ENCODE assay signal across 8 cellular contexts in genomic region chr2:127525692-127526141, GRCh38. TPM values are rescaled to one million over a fixed set of nuclear protein-coding genes. Genes with fewer than 3 reads are reported as not detected.
A peak's percentile ranks its signal among the peaks of the same experiment; 100 is the strongest.
DNase-seq lines count a peak whose midpoint lies in the region; ATAC-seq, FAIRE-seq and TF ChIP-seq lines count a peak whose summit lies in the region.

No MANE protein-coding gene starts in this region.

- H3K27me3 Mint-ChIP-seq in activated B cell treated with CpG ODN at 0.5 μM for 24 hours, result no peaks in the 10 kb centered on the region

- no peak for ATAC-seq in activated B cell treated with CpG ODN at 0.5 μM for 24 hours (ENCODE audit: low read depth)
- peak; percentile 14 to 41 (median 25) for ATAC-seq in pancreas
- ATAC-seq in omental fat pad (ENCODE audit: low FRiP score), result no peak

- H3K4me3 ChIP-seq in HL-60 (replicated peaks; ENCODE audit: insufficient read depth, low read length) (peak overlapping the region; percentile 91), fibroblast of pulmonary artery (replicated peaks; ENCODE audit: low read depth, low read length) (peak overlapping the region; percentile 82), pancreas (peak overlapping the region; percentile 88 to 99 (median 96))

- 0 to 1% methylated on average over 20 of the region's 20 CpGs for WGBS in pancreas, 2 donors

- POLR2A ChIA-PET in activated B cell treated with CpG ODN at 0.5 μM for 24 hours (lab: Charles Lee), result interaction anchor here (0.9 to 2.3 kb wide), 13 partner anchors 10 to 565 kb away, joined by 3 to 26 read pairs (median 6); partner anchors contain the start of genes ERCC3, MAP3K2, SFT2D3 and UGGT1

- peaks cover 3 to 14% (median 11%) of the 10 kb centered on the region in 3 donors for H3K4me1 ChIP-seq in pancreas

- TF ChIP-seq CTCF in HL-60 (IDR thresholded peaks at IDR 0.05; ENCODE audit: insufficient read depth, low read length) (no peak), activated B cell treated with CpG ODN at 0.5 μM for 24 hours (IDR thresholded peaks at IDR 0.05) (no peak), fibroblast of pulmonary artery (IDR thresholded peaks at IDR 0.05; ENCODE audit: low read length, missing control alignments) (no peak), pancreas (IDR thresholded peaks at IDR 0.05) (no peak), omental fat pad (IDR thresholded peaks at IDR 0.05) (no peak)

- intact Hi-C loops in activated B cell treated with CpG ODN at 0.5 μM for 24 hours (cut with micrococcal nuclease), result loop anchor here (1.0 to 10.0 kb wide), 9 partner anchors 53 to 566 kb away; partner anchors contain the start of genes SAP130, SFT2D3, UGGT1 and WDR33
- intact Hi-C loops in pancreas (cut with DNase I), result no loop called here

- H3K27ac ChIP-seq in HL-60 (replicated peaks) (peak overlapping the region; percentile 97), pancreas (peak overlapping the region; percentile 86 to 96 (median 92))

- no peaks in the 10 kb centered on the region for H3K9me3 Mint-ChIP-seq in activated B cell treated with CpG ODN at 0.5 μM for 24 hours

- CTCF ChIA-PET in activated B cell treated with CpG ODN at 0.5 μM for 24 hours (lab: Charles Lee), result interaction anchor here (0.7 to 1.7 kb wide), 2 partner anchors 65 to 124 kb away, joined by 4 to 8 read pairs; no protein-coding TSS in a partner anchor

- H3K9me3 ChIP-seq in pancreas, result no peaks in the 10 kb centered on the region

- peak; percentile 70 for DNase-seq in EH (ENCODE audit: low read depth)
- DNase-seq in HL-60 (ENCODE audit: low read depth in 1 of 2, low spot score in 1 of 2), result peak in 1 of 2 experiments; percentile 63
- DNase-seq in activated B cell treated with CpG ODN at 0.5 μM for 24 hours, result no peak
- peak; percentile 74 for DNase-seq in fibroblast of pulmonary artery (ENCODE audit: low read depth)
- no peak for DNase-seq in pancreas
- DNase-seq in omental fat pad (ENCODE audit: low spot score), result no peak
- no peak for DNase-seq in NCI-H128 (lab: John Stamatoyannopoulos, UW; ENCODE audit: unreplicated experiment)
- no peak for DNase-seq in GM19240 (ENCODE audit: insufficient read length, low spot score)

- H3K27me3 ChIP-seq in HL-60 (ENCODE audit: insufficient read depth, poor library complexity, severe bottlenecking) (no peaks in the 10 kb centered on the region), pancreas (no peaks in the 10 kb centered on the region)

- H3K4me3 Mint-ChIP-seq in activated B cell treated with CpG ODN at 0.5 μM for 24 hours, result peak overlapping the region; percentile 95

- H3K36me3 Mint-ChIP-seq in activated B cell treated with CpG ODN at 0.5 μM for 24 hours (ENCODE audit: low read depth), result peaks cover 39% of the 10 kb centered on the region

- peak overlapping the region; percentile 98 for H3K27ac Mint-ChIP-seq in activated B cell treated with CpG ODN at 0.5 μM for 24 hours

- H3K36me3 ChIP-seq in pancreas, result no peaks in the 10 kb centered on the region

- no peak for FAIRE-seq in pancreas (lab: Jason Lieb, UNC)

- H3K4me1 Mint-ChIP-seq in activated B cell treated with CpG ODN at 0.5 μM for 24 hours, result peaks cover 32% of the 10 kb centered on the region

RNA-seq across cellular contexts. Expression of gene IWS1, which starts 0.6 kb away (rescaled TPM):
- total RNA-seq in activated B cell treated with CpG ODN at 0.5 μM for 24 hours (45.6 and 49.3 TPM in 2 replicates), pancreas (10 to 100 TPM in 5 of 6 donors, 1 to 10 TPM in 1; 9.7 to 20.3 (median 12.1) TPM), omental fat pad (10 to 100 TPM; 29.0 to 46.7 (median 31.0) TPM)
- 10 to 100 TPM; 16.0 to 22.3 TPM for polyA plus RNA-seq in pancreas

RNA-seq across cellular contexts. Expression of gene MYO7B, which starts 9.8 kb away (rescaled TPM):
- total RNA-seq in activated B cell treated with CpG ODN at 0.5 μM for 24 hours, result 3.0 and 3.4 TPM in 2 replicates
- total RNA-seq in pancreas, result 1 to 10 TPM in 2 of 6 donors, under 1 TPM in 4; 0.12 to 1.4 (median 0.58) TPM
- polyA plus RNA-seq in pancreas, result 1 to 10 TPM in 1 of 2 donors, under 1 TPM in 1; 0.80 to 1.5 TPM
- 1 to 10 TPM in 1 of 4 donors, under 1 TPM in 3; 0.12 to 1.3 (median 0.42) TPM for total RNA-seq in omental fat pad

Comparison
In these comparisons a context has a peak if more than half of its experiments do, and no peak if none do; other contexts are left out.
1. DNase-seq: peak in EH (single experiment) and fibroblast of pulmonary artery (single experiment); none in activated B cell treated with CpG ODN at 0.5 μM for 24 hours (single experiment), pancreas (0 of 6), omental fat pad (single experiment), NCI-H128 (single experiment) and GM19240 (single experiment).
2. ATAC-seq: peak in pancreas (4 of 4); none in activated B cell treated with CpG ODN at 0.5 μM for 24 hours (single experiment) and omental fat pad (single experiment).
3. Peak in every context shown above with its lines, with median percentiles within 50 percentile points of each other: H3K4me3 ChIP-seq.